In the genomic region with DNA sequence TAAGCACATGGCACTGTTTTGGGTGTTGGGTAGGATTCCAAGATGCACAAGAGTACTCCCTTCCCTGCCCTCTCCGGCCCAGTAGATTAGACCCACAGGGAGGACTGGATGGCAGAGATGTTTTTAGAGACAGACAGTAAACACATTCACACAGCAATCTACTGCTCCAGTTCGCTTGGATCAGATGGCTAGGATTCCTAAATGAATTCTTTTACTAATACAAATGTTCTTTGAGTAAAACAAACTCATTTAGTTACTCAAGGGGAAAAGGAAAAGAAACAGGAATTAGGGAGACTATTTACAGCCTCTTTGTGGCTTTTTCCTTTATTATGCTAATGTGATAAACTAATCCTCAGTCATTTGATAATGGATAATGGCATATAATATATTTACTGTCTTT, we compare ENCODE assay signal across 15 cellular contexts. TPM values are rescaled to one million over a fixed set of nuclear protein-coding genes. Genes with fewer than 3 reads are reported as not detected.
A peak's percentile ranks its signal among the peaks of the same experiment; 100 is the strongest.
DNase-seq lines count a peak whose midpoint lies in the region; TF ChIP-seq lines count a peak whose summit lies in the region.
"Had no signal": no experiment of that assay in that cellular context is flagged by ENCODE, and none has a peak within 500 bp of the region (broad histone marks: within the 10 kb centered on the region; RNA-seq: fewer than 3 reads in every experiment).

No MANE protein-coding gene starts in this region.

- TF ChIP-seq EP300 in esophagus muscularis mucosa (IDR thresholded peaks at IDR 0.05), result no peak

- peak overlapping the region; percentile 97 for H3K27ac ChIP-seq in OCI-LY1 (ENCODE audit: low read depth, low read length, poor library complexity, severe bottlenecking)
- H3K27ac ChIP-seq in esophagus muscularis mucosa (replicated peaks in 1 of 4), result peak overlapping the region in 3 of 4 donors; percentile 19 to 34 (median 31)
- peak overlapping the region in 2 of 3 donors; percentile 52 to 58 for H3K27ac ChIP-seq in thyroid gland
- H3K27ac ChIP-seq: tibial artery had no signal

- peaks cover 15% of the 10 kb centered on the region for H3F3A ChIP-seq in OCI-LY1 (ENCODE audit: insufficient read depth, low read length)

- H3K4me2 ChIP-seq in OCI-LY1 (ENCODE audit: low read length), result no peak overlapping the region; the same call in 1 of the 2 replicates

- no peak overlapping the region for H3K4me3 ChIP-seq in OCI-LY1 (ENCODE audit: low read depth, low read length, poor library complexity, severe bottlenecking)
- H3K4me3 ChIP-seq in esophagus muscularis mucosa, result no peak overlapping the region
- H3K4me3 ChIP-seq in thyroid gland (replicated peaks in 1 of 3), result no peak overlapping the region
- H3K4me3 ChIP-seq: tibial artery had no signal

- no peak overlapping the region for H3K9ac ChIP-seq in OCI-LY1 (ENCODE audit: low read length)

- peaks cover 91% of the 10 kb centered on the region for H3K4me1 ChIP-seq in OCI-LY1 (ENCODE audit: insufficient read depth, low read length, severe bottlenecking)
- H3K4me1 ChIP-seq in esophagus muscularis mucosa, result peaks cover 26 to 64% (median 57%) of the 10 kb centered on the region in 4 donors
- H3K4me1 ChIP-seq in thyroid gland, result peaks cover 32 to 37% of the 10 kb centered on the region in 2 donors

- peaks cover 81% of the 10 kb centered on the region for H3K79me2 ChIP-seq in OCI-LY1 (ENCODE audit: insufficient read depth, low read length)

- 59% methylated on average over 2 of the region's 2 CpGs for WGBS in esophagus muscularis mucosa
- 34 to 44% methylated on average over 2 of the region's 2 CpGs for WGBS in thyroid gland, 2 donors

- no peaks in the 10 kb centered on the region for H4K20me1 ChIP-seq in OCI-LY1 (ENCODE audit: insufficient read depth, low read length)

- TF ChIP-seq CTCF in OCI-LY1 (IDR thresholded peaks at IDR 0.05; ENCODE audit: low read length) (no peak), esophagus muscularis mucosa (IDR thresholded peaks at IDR 0.05) (no peak), thyroid gland (IDR thresholded peaks at IDR 0.05) (no peak)

- TF ChIP-seq POLR2A in esophagus muscularis mucosa (IDR thresholded peaks at IDR 0.05; ENCODE audit: low read depth) (no peak), thyroid gland (IDR thresholded peaks at IDR 0.05) (no peak)

- H2AFZ ChIP-seq in OCI-LY1 (ENCODE audit: low read length), result no peak overlapping the region

- peak; percentile 63 for DNase-seq in GM04503 (ENCODE audit: low read depth)
- DNase-seq in esophagus muscularis mucosa (ENCODE audit: extremely low spot score), result no peak
- peak; percentile 20 to 44 for DNase-seq in thyroid gland
- DNase-seq in AG20443 (ENCODE audit: low spot score), result no peak
- DNase-seq in iPS-NIHi11 (ENCODE audit: low spot score), result no peak
- no peak for DNase-seq in stimulated activated CD4-positive, alpha-beta T cell treated with anti-CD3 and anti-CD28 coated beads, Interleukin-4, amount 100 ng/mL, for 1 hour
- DNase-seq: activated CD4-positive, alpha-beta T cell treated with anti-CD3 and anti-CD28 coated beads for 1 hour; DMS153; effector memory CD8-positive, alpha-beta T cell; NCI-H1417 treated with DMSO at 0.1 percent for 48 hours; NCI-H524; nephron progenitor cell; stimulated activated naive CD4-positive, alpha-beta T cell; tibial artery had no signal

- H3K27me3 ChIP-seq in OCI-LY1 (ENCODE audit: insufficient read depth, low read length) (no peaks in the 10 kb centered on the region), esophagus muscularis mucosa (no peaks in the 10 kb centered on the region), thyroid gland (no peaks in the 10 kb centered on the region)
- H3K27me3 ChIP-seq: tibial artery had no signal

- H3K9me2 ChIP-seq in OCI-LY1 (ENCODE audit: low read depth, low read length), result no peaks in the 10 kb centered on the region

- 0 out of 2 replicates have a peak, but pooled peaks cover 5% of the 10 kb centered on the region for H3K36me3 ChIP-seq in OCI-LY1 (ENCODE audit: insufficient read depth, low read length)
- H3K36me3 ChIP-seq in esophagus muscularis mucosa, result no peaks in the 10 kb centered on the region
- H3K36me3 ChIP-seq in thyroid gland, result no peaks in the 10 kb centered on the region
- H3K36me3 ChIP-seq: tibial artery had no signal

- intact Hi-C loops in esophagus muscularis mucosa (cut with DNase I) (no loop called here), thyroid gland (cut with DNase I) (loop anchor here (10.0 kb wide), 1 partner anchor 70 kb away; no protein-coding TSS in a partner anchor)

- H3K9me3 ChIP-seq in OCI-LY1 (ENCODE audit: low read length), result no peaks in the 10 kb centered on the region
- H3K9me3 ChIP-seq in esophagus muscularis mucosa, result no peaks in the 10 kb centered on the region
- H3K9me3 ChIP-seq in thyroid gland, result no peaks in the 10 kb centered on the region
- H3K9me3 ChIP-seq: tibial artery had no signal

RNA-seq across cellular contexts. Expression of gene SNX25, which starts 5.9 kb away (rescaled TPM):
- total RNA-seq in esophagus muscularis mucosa (10 to 100 TPM; 19.9 to 23.8 (median 21.5) TPM), thyroid gland (10 to 100 TPM; 36.9 to 71.3 (median 42.7) TPM)

RNA-seq across cellular contexts. Expression of gene CFAP97, which starts 11.5 kb away (rescaled TPM):
- total RNA-seq in esophagus muscularis mucosa (10 to 100 TPM; 30.2 to 36.8 (median 35.1) TPM), thyroid gland (10 to 100 TPM; 44.5 to 63.3 (median 59.1) TPM)

Comparison
In these comparisons a context has a peak if more than half of its experiments do, and no peak if none do; other contexts are left out.
1. DNase-seq: peak in GM04503 (single experiment) and thyroid gland (2 of 2); none in esophagus muscularis mucosa (single experiment), AG20443 (single experiment), iPS-NIHi11 (single experiment) and stimulated activated CD4-positive, alpha-beta T cell treated with anti-CD3 and anti-CD28 coated beads, Interleukin-4, amount 100 ng/mL, for 1 hour (single experiment).
2. H3K27ac ChIP-seq: peak in every context shown above with its lines; median percentile 97 in OCI-LY1; 55 in thyroid gland; 31 in esophagus muscularis mucosa.